In genomic region chr1:185467125-185467524, GRCh38 we compare ENCODE assay signal across 2 cellular contexts.
TF ChIP-seq lines count a peak whose summit lies in the region.

No MANE protein-coding gene starts in this region.

TF ChIP-seq in IMR-90, 13 proteins besides CTCF, POLR2A, EP300 and RAD21:
- TF ChIP-seq CEBPB (IDR thresholded peaks at IDR 0.05; ENCODE audit: low read depth, low read length) (no peak), MXI1 (IDR thresholded peaks at IDR 0.05; ENCODE audit: borderline replicate concordance, low read depth, low read length) (no peak), CHD1 (IDR thresholded peaks at IDR 0.05; ENCODE audit: low read depth, low read length) (no peak)

TF ChIP-seq in K562, 482 proteins besides CTCF, POLR2A, EP300 and RAD21:
- TF ChIP-seq SOX6 (IDR thresholded peaks at IDR 0.05) (no peak), ZNF280B (CRISPR knock-in tag; IDR thresholded peaks at IDR 0.05) (no peak), RNF219 (CRISPR knock-in tag; IDR thresholded peaks at IDR 0.05) (no peak), CTBP1 (IDR thresholded peaks at IDR 0.05; ENCODE audit: borderline replicate concordance) (0 out of 2 replicates have a peak, but pooled peaks have one; percentile 16), FOXJ3 (CRISPR knock-in tag; IDR thresholded peaks at IDR 0.05) (no peak), ZFPM2 (CRISPR knock-in tag; IDR thresholded peaks at IDR 0.05) (no peak)
